ENCODE assay signal across 20 cellular contexts in the genomic region with DNA sequence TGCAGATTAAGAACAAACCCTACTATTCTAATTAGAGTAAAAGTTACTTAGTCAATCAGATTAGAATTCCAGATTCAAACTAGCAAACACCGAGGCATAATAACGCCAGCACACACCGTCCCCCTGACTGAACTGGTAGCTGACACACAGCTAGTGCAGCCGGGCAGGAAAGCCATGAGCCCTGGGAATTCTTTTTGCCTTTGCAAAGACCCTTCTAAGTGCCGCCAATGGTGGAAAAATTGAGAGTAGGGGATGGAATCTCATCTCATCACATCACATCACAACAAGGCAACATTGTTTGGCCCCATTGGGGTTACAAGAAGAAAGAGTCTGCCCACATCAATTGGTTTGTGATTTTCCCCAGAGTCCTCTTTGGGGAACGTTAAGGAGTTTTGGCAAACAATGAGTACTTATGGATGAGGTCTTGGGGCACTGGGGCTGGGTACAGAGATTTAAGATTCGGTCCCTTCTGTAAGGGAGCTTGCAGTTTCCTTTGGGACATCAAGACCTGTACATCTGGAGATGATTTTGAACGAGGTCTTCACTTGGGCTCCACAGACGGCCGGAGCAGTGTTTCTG.
DNase-seq lines count a peak whose midpoint lies in the region; ATAC-seq and TF ChIP-seq lines count a peak whose summit lies in the region.
"Had no signal": no experiment of that assay in that cellular context is flagged by ENCODE, and none has a peak within 500 bp of the region (broad histone marks: within the 10 kb centered on the region; RNA-seq: fewer than 3 reads in every experiment).

No MANE protein-coding gene starts in this region.

- H3K27me3 ChIP-seq in IMR-90 (ENCODE audit: control insufficient read depth, insufficient read depth, low read length): no peaks in the 10 kb centered on the region
- no peaks in the 10 kb centered on the region for H3K27me3 ChIP-seq in endodermal cell (ENCODE audit: control insufficient read depth, insufficient read depth, low read length, poor library complexity, severe bottlenecking)
- H3K27me3 ChIP-seq: SJSA1 had no signal

- TF ChIP-seq CTCF in IMR-90 (conservative IDR thresholded peaks at IDR 0.05; ENCODE audit: low read depth, low read length) (no peak), endodermal cell (conservative IDR thresholded peaks at IDR 0.05) (no peak), osteocyte (IDR thresholded peaks at IDR 0.05) (no peak), foreskin fibroblast (IDR thresholded peaks at IDR 0.05; ENCODE audit: low read depth, low read length) (no peak)

- H2AFZ ChIP-seq in IMR-90 (replicated peaks; ENCODE audit: low read length, poor library complexity): no peak overlapping the region
- H2AFZ ChIP-seq: GM23248, PC-9 had no signal

- H3K4me1 ChIP-seq in IMR-90 (ENCODE audit: control insufficient read depth, insufficient read depth, low read length) (peaks cover 12% of the 10 kb centered on the region), endodermal cell (ENCODE audit: control insufficient read depth, insufficient read depth, low read length) (no peaks in the 10 kb centered on the region)
- H3K4me1 ChIP-seq: Caco-2 had no signal

- H3K18ac ChIP-seq in IMR-90 (ENCODE audit: low read depth, low read length): no peak overlapping the region

- no peak overlapping the region for H2AK9ac ChIP-seq in IMR-90 (replicated peaks; ENCODE audit: low read depth, low read length, poor library complexity)

- ATAC-seq in IMR-90 (ENCODE audit: low read depth): no peak
- ATAC-seq: A549, HCT116 had no signal

- H3K56ac ChIP-seq in IMR-90 (ENCODE audit: extremely low read depth, insufficient read depth, low read length): no peak overlapping the region

- no peak overlapping the region; the same call in 1 of the 2 replicates for H4K91ac ChIP-seq in IMR-90 (ENCODE audit: insufficient read depth, low read depth, low read length)

- TF ChIP-seq POLR2A in IMR-90 (IDR thresholded peaks at IDR 0.05; ENCODE audit: low read depth, low read length): no peak

- no peak overlapping the region for H3K27ac ChIP-seq in IMR-90 (ENCODE audit: insufficient read depth, low read length)
- H3K27ac ChIP-seq in endodermal cell (ENCODE audit: low read depth, low read length): no peak overlapping the region
- H3K27ac ChIP-seq: A549, GM23248, HL-60, PC-9, SJSA1 had no signal

- H3K9ac ChIP-seq in IMR-90 (ENCODE audit: low read depth, low read length) (no peak overlapping the region), endodermal cell (ENCODE audit: extremely low read depth, low read length, poor library complexity, severe bottlenecking) (no peak overlapping the region)
- H3K9ac ChIP-seq: GM23248 had no signal

- H4K8ac ChIP-seq in IMR-90 (ENCODE audit: low read depth in 2 of 2, low read length in 2 of 2): no peak overlapping the region

- H3K9me3 Mint-ChIP-seq in activated T-cell treated with anti-CD3 and anti-CD28 coated beads, Interleukin-2, amount 50 U/mL, for 24 hours: no peaks in the 10 kb centered on the region
- no peaks in the 10 kb centered on the region for H3K9me3 Mint-ChIP-seq in endodermal cell
- H3K9me3 Mint-ChIP-seq in osteocyte (ENCODE audit: unreplicated experiment): no peaks in the 10 kb centered on the region

- H3K4me3 ChIP-seq in IMR-90 (ENCODE audit: insufficient read depth, low read depth, low read length) (no peak overlapping the region), endodermal cell (ENCODE audit: low read length) (no peak overlapping the region), foreskin fibroblast (ENCODE audit: low read depth in 1 of 2, low read length in 2 of 2) (no peak overlapping the region)
- H3K4me3 ChIP-seq: A549, GM23248, PC-9, SJSA1 had no signal

- no peak overlapping the region for H3K23ac ChIP-seq in IMR-90 (ENCODE audit: low read depth, low read length)

- no peaks in the 10 kb centered on the region for H3K36me3 Mint-ChIP-seq in activated T-cell treated with anti-CD3 and anti-CD28 coated beads, Interleukin-2, amount 50 U/mL, for 24 hours (ENCODE audit: low read depth)
- no peaks in the 10 kb centered on the region for H3K36me3 Mint-ChIP-seq in endodermal cell (ENCODE audit: low read depth)
- no peaks in the 10 kb centered on the region for H3K36me3 Mint-ChIP-seq in osteocyte (ENCODE audit: unreplicated experiment)
- H3K36me3 Mint-ChIP-seq: CD14-positive monocyte had no signal

- 0 out of 2 replicates have a peak overlapping the region, but pooled peaks have one; percentile 31 for H3K14ac ChIP-seq in IMR-90 (replicated peaks; ENCODE audit: low read depth, low read length)

- no peak overlapping the region for H2BK120ac ChIP-seq in IMR-90 (ENCODE audit: low read depth, low read length)

- TF ChIP-seq RAD21 in IMR-90 (IDR thresholded peaks at IDR 0.05; ENCODE audit: low read length): no peak

- H3K36me3 ChIP-seq in IMR-90 (ENCODE audit: control insufficient read depth, insufficient read depth, low read length) (no peaks in the 10 kb centered on the region), endodermal cell (ENCODE audit: control insufficient read depth, insufficient read depth, low read length) (no peaks in the 10 kb centered on the region)
- H3K36me3 ChIP-seq: SJSA1 had no signal

- POLR2A ChIA-PET in IMR-90 (lab: Charles Lee; ENCODE audit: unreplicated experiment): no interaction called here

- CTCF ChIA-PET in IMR-90 (lab: Yijun Ruan, JAX): no interaction called here

- WGBS in IMR-90 (ENCODE audit: extremely low coverage in 2 of 2, insufficient read length in 1 of 2), 2 experiments: 100% methylated on average over 1 of the region's 10 CpGs; no CpG with 5 or more reads in 1 of the 2 experiments
- WGBS in endodermal cell (ENCODE audit: insufficient coverage in 1 of 2, insufficient read length in 1 of 2), 2 experiments: 89 to 100% methylated on average over 7 to 10 of the region's 10 CpGs

- in situ Hi-C loops in IMR-90 (cut with MboI; ENCODE audit: low sequenced_read_pairs): no loop called here

- H2BK5ac ChIP-seq in IMR-90 (ENCODE audit: low read depth, low read length, poor library complexity, severe bottlenecking): no peak overlapping the region

- no peak overlapping the region for H2BK15ac ChIP-seq in IMR-90 (ENCODE audit: low read depth, low read length)

- intact Hi-C loops in IMR-90 (cut with micrococcal nuclease): no loop called here

- dilution Hi-C loops in IMR-90 (cut with HindIII; ENCODE audit: low sequenced_read_pairs, unreplicated experiment): no loop called here

- H2BK20ac ChIP-seq in IMR-90 (ENCODE audit: low read depth, low read length): no peak overlapping the region

- no peaks in the 10 kb centered on the region for H4K20me1 ChIP-seq in IMR-90 (ENCODE audit: insufficient read depth, low read length)

- no peaks in the 10 kb centered on the region for H3K27me3 Mint-ChIP-seq in activated T-cell treated with anti-CD3 and anti-CD28 coated beads, Interleukin-2, amount 50 U/mL, for 24 hours
- no peaks in the 10 kb centered on the region for H3K27me3 Mint-ChIP-seq in endodermal cell (ENCODE audit: insufficient read depth)
- no peaks in the 10 kb centered on the region for H3K27me3 Mint-ChIP-seq in osteocyte (ENCODE audit: unreplicated experiment)

- H3K4ac ChIP-seq in IMR-90 (ENCODE audit: low read depth, low read length): no peak overlapping the region

- H3K4me2 ChIP-seq in IMR-90 (ENCODE audit: low read depth, low read length): no peak overlapping the region
- H3K4me2 ChIP-seq: A549, PC-9 had no signal

- H4K5ac ChIP-seq in IMR-90 (ENCODE audit: low read depth, low read length): no peak overlapping the region

- H2AK5ac ChIP-seq in IMR-90 (ENCODE audit: low read depth, low read length): no peak overlapping the region

- no peak overlapping the region for H3K27ac Mint-ChIP-seq in activated T-cell treated with anti-CD3 and anti-CD28 coated beads, Interleukin-2, amount 50 U/mL, for 24 hours
- H3K27ac Mint-ChIP-seq in endodermal cell (no peak overlapping the region), osteocyte (ENCODE audit: unreplicated experiment) (no peak overlapping the region)
- H3K27ac Mint-ChIP-seq: CD14-positive monocyte had no signal

- H3K4me1 Mint-ChIP-seq in activated T-cell treated with anti-CD3 and anti-CD28 coated beads, Interleukin-2, amount 50 U/mL, for 24 hours (ENCODE audit: low read depth): peaks cover 63% of the 10 kb centered on the region
- H3K4me1 Mint-ChIP-seq in endodermal cell (no peaks in the 10 kb centered on the region), osteocyte (ENCODE audit: unreplicated experiment) (peaks cover 61% of the 10 kb centered on the region)

- H3K9me3 ChIP-seq in IMR-90 (ENCODE audit: control insufficient read depth, insufficient read depth, low read length) (no peaks in the 10 kb centered on the region), endodermal cell (ENCODE audit: control insufficient read depth, low read length) (no peaks in the 10 kb centered on the region)
- H3K9me3 ChIP-seq: A549, Caco-2, SJSA1 had no signal

- H3K79me1 ChIP-seq in IMR-90 (ENCODE audit: low read depth in 1 of 2, low read length in 2 of 2): peaks cover 0 to 6% of the 10 kb centered on the region in 2 experiments; a peak in 1 of 4 replicates

- BruUV-seq in IMR-90 (replicated peaks; lab: Mats Ljungman, UMichigan): no TSS peak

- peaks cover 20% of the 10 kb centered on the region for H3K9me1 ChIP-seq in IMR-90 (ENCODE audit: insufficient read depth, low read length)

- DNase-seq in activated T-cell treated with anti-CD3 and anti-CD28 coated beads, Interleukin-2, amount 50 U/mL, for 24 hours: peak; percentile 25
- DNase-seq in activated T-cell treated with anti-CD3 and anti-CD28 coated beads for 4 hours (no peak), IMR-90 (no peak), endodermal cell (peak; percentile 32), osteocyte (ENCODE audit: extremely low spot score, unreplicated experiment) (peak; percentile 44), foreskin fibroblast (no peak)
- no peak for DNase-seq in activated naive CD4-positive, alpha-beta T cell treated with anti-CD3 and anti-CD28 coated beads, Interleukin-2, amount 50 U/mL, for 16 hours
- no peak for DNase-seq in stimulated activated CD4-positive, alpha-beta T cell treated with anti-CD3 and anti-CD28 coated beads, Interleukin-4, amount 100 ng/mL, for 1 hour
- DNase-seq: Caco-2, EL, GM23248, NCI-H1105 treated with DMSO at 0.1 percent for 48 hours, NCI-H187 treated with DMSO at 0.1 percent for 48 hours, NCI-H774, PC-9 had no signal

- no peak overlapping the region for H3K4me3 Mint-ChIP-seq in activated T-cell treated with anti-CD3 and anti-CD28 coated beads, Interleukin-2, amount 50 U/mL, for 24 hours
- H3K4me3 Mint-ChIP-seq in endodermal cell: no peak overlapping the region
- no peak overlapping the region for H3K4me3 Mint-ChIP-seq in osteocyte (ENCODE audit: unreplicated experiment)
- H3K4me3 Mint-ChIP-seq: CD14-positive monocyte had no signal

TF ChIP-seq in IMR-90, 13 proteins besides CTCF, POLR2A, EP300 and RAD21 (continues in another document):
- TF ChIP-seq NFE2L2 (IDR thresholded peaks at IDR 0.05; ENCODE audit: low read depth, low read length): no peak
- no peak for TF ChIP-seq BHLHE40 (IDR thresholded peaks at IDR 0.05; ENCODE audit: low read depth, low read length)
- TF ChIP-seq CHD1 (IDR thresholded peaks at IDR 0.05; ENCODE audit: low read depth, low read length): no peak
- TF ChIP-seq CEBPB (IDR thresholded peaks at IDR 0.05; ENCODE audit: low read depth, low read length): no peak
- TF ChIP-seq MXI1 (IDR thresholded peaks at IDR 0.05; ENCODE audit: borderline replicate concordance, low read depth, low read length): no peak
- no peak for TF ChIP-seq MAFK (IDR thresholded peaks at IDR 0.05; ENCODE audit: low read depth, low read length)
- no peak for TF ChIP-seq RFX5 (IDR thresholded peaks at IDR 0.05; ENCODE audit: low read depth, low read length)

Comparison
In these comparisons a context has a peak if more than half of its experiments do, and no peak if none do; other contexts are left out.
1. DNase-seq: peak in activated T-cell treated with anti-CD3 and anti-CD28 coated beads, Interleukin-2, amount 50 U/mL, for 24 hours (single experiment), endodermal cell (single experiment) and osteocyte (single experiment); none in activated T-cell treated with anti-CD3 and anti-CD28 coated beads for 4 hours (single experiment), IMR-90 (single experiment), foreskin fibroblast (0 of 2), activated naive CD4-positive, alpha-beta T cell treated with anti-CD3 and anti-CD28 coated beads, Interleukin-2, amount 50 U/mL, for 16 hours (single experiment) and stimulated activated CD4-positive, alpha-beta T cell treated with anti-CD3 and anti-CD28 coated beads, Interleukin-4, amount 100 ng/mL, for 1 hour (single experiment).